Comparison of ENCODE assay signal across 12 cellular contexts in the genomic region with DNA sequence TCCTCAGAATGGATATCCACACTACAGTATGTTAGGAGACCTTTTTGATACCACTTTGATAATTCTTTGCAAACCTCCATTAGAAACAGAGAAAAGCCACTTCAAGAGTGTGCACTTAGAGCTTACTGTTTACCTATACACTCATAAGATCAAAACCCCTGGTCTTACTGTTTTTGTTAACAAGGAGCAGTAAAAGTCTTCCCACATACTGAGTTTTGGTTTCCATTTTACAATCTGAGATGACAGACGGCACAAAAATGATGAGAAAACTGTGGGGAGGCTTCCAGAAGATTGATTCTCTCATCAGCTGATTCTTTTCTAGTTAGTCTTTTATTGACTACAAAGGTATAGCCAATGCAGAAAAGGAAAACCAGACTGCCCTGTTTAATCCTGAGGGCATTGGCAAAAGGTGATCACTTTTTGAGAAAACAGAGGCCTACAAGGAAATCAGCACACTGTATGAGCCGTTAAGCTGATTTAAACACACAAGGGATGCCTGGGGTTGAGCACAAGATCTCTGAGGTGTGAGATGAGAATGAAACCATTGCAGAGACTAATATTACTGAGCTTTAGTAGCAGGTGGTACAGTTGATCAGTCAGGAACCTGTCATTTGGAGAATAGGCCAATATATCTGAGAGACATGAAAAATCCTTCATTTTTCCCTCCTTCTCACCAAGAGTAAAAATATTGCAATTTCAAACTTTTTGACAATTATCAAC.
A peak's percentile ranks its signal among the peaks of the same experiment; 100 is the strongest.
DNase-seq lines count a peak whose midpoint lies in the region; ATAC-seq and TF ChIP-seq lines count a peak whose summit lies in the region.
"Had no signal": no experiment of that assay in that cellular context is flagged by ENCODE, and none has a peak within 500 bp of the region (broad histone marks: within the 10 kb centered on the region; RNA-seq: fewer than 3 reads in every experiment).

No MANE protein-coding gene starts in this region.

- no peaks in the 10 kb centered on the region for H3K4me1 Mint-ChIP-seq in progenitor cell of endocrine pancreas (ENCODE audit: low read depth)

- H3K4me3 ChIP-seq in neuronal stem cell (ENCODE audit: low read length in 2 of 2): no peak overlapping the region
- H3K4me3 ChIP-seq: right atrium auricular region had no signal

- no peak overlapping the region for H4K91ac ChIP-seq in neuronal stem cell (ENCODE audit: low read depth, low read length, poor library complexity)

- no peak overlapping the region for H3K4me3 Mint-ChIP-seq in progenitor cell of endocrine pancreas (ENCODE audit: low read depth)

- H3K23ac ChIP-seq in neuronal stem cell (ENCODE audit: low read depth, low read length, poor library complexity): no peak overlapping the region

- no peaks in the 10 kb centered on the region for H3K79me1 ChIP-seq in neuronal stem cell (ENCODE audit: low read depth, low read length)

- H3K27me3 Mint-ChIP-seq in progenitor cell of endocrine pancreas: peaks cover 6% of the 10 kb centered on the region

- peak; percentile 74 for ATAC-seq in GM21737 (IDR thresholded peaks at IDR 0.05; ENCODE audit: unreplicated experiment)
- peak; percentile 70 for ATAC-seq in HG03159 (IDR thresholded peaks at IDR 0.05; ENCODE audit: unreplicated experiment)

- WGBS in neuronal stem cell (ENCODE audit: extremely low coverage in 2 of 2, insufficient read length in 2 of 2, insufficient replicate concordance in 1 of 2), 2 donors: no CpG with 5 or more reads among the region's 2 CpGs

- H3K27ac ChIP-seq in neuronal stem cell (replicated peaks; ENCODE audit: low read length): no peak overlapping the region
- H3K27ac ChIP-seq: 22Rv1, right atrium auricular region had no signal

- H2AFZ ChIP-seq in neuronal stem cell (ENCODE audit: low read length): peak overlapping the region; percentile 36

- H3K9me3 ChIP-seq in neuronal stem cell (replicated peaks in 1 of 2; ENCODE audit: control insufficient read depth in 2 of 2, insufficient read depth in 1 of 2, low read depth in 1 of 2, low read length in 2 of 2): no peaks in the 10 kb centered on the region
- H3K9me3 ChIP-seq: right atrium auricular region had no signal

- no peaks in the 10 kb centered on the region for H3K27me3 ChIP-seq in neuronal stem cell (ENCODE audit: control insufficient read depth in 3 of 3, insufficient read depth in 3 of 3, low read depth in 1 of 3, low read length in 3 of 3)
- H3K27me3 ChIP-seq: right atrium auricular region had no signal

- H2BK120ac ChIP-seq in neuronal stem cell (ENCODE audit: low read depth, low read length): no peak overlapping the region

- H3K14ac ChIP-seq in neuronal stem cell (ENCODE audit: low read length): no peak overlapping the region

- no peaks in the 10 kb centered on the region for H3K36me3 Mint-ChIP-seq in progenitor cell of endocrine pancreas (ENCODE audit: insufficient read depth)

- no peak overlapping the region for H3K18ac ChIP-seq in neuronal stem cell (ENCODE audit: low read length)

- H3K4me2 ChIP-seq in neuronal stem cell (ENCODE audit: insufficient read depth, low read length, poor library complexity, severe bottlenecking): no peak overlapping the region

- DNase-seq in DMS53 (lab: John Stamatoyannopoulos, UW) (peak; percentile 21), DMS53 treated with DMSO at 0.1 percent for 48 hours (lab: John Stamatoyannopoulos, UW; ENCODE audit: unreplicated experiment) (no peak), neuronal stem cell (ENCODE audit: low spot score) (no peak), nucleus accumbens (lab: John Stamatoyannopoulos, UW) (no peak), cerebellar nuclear complex (lab: John Stamatoyannopoulos, UW) (no peak), progenitor cell of endocrine pancreas (ENCODE audit: low spot score, unreplicated experiment) (no peak)
- DNase-seq: activated CD4-positive, alpha-beta T cell treated with anti-CD3 and anti-CD28 coated beads, Interleukin-2, amount 50 U/mL, for 1 hour; NK-92 treated with Interleukin-12 subunit alpha and Interleukin-12 subunit beta, amount 100 ng/mL, for 24 hours had no signal

- no peak for TF ChIP-seq CTCF in progenitor cell of endocrine pancreas (IDR thresholded peaks at IDR 0.05; ENCODE audit: unreplicated experiment)

- H3K27ac Mint-ChIP-seq in progenitor cell of endocrine pancreas: no peak overlapping the region

- no peaks in the 10 kb centered on the region for H3K4me1 ChIP-seq in neuronal stem cell (ENCODE audit: control insufficient read depth in 2 of 2, insufficient read depth in 1 of 2, low read depth in 1 of 2, low read length in 2 of 2)
- H3K4me1 ChIP-seq: right atrium auricular region had no signal

- no peak overlapping the region for H3K4ac ChIP-seq in neuronal stem cell (ENCODE audit: low read length)

- H2AK5ac ChIP-seq in neuronal stem cell (ENCODE audit: low read depth, low read length): no peak overlapping the region

- H2BK5ac ChIP-seq in neuronal stem cell (ENCODE audit: low read length): no peak overlapping the region

- no peaks in the 10 kb centered on the region for H3K36me3 ChIP-seq in neuronal stem cell (replicated peaks in 1 of 2; ENCODE audit: control insufficient read depth in 2 of 2, insufficient read depth in 2 of 2, low read length in 2 of 2)
- H3K36me3 ChIP-seq: right atrium auricular region had no signal

- H3K9me3 Mint-ChIP-seq in progenitor cell of endocrine pancreas (ENCODE audit: low read depth): no peaks in the 10 kb centered on the region

- no peak overlapping the region for H4K8ac ChIP-seq in neuronal stem cell (ENCODE audit: low read depth, low read length)

- no peak overlapping the region for H2BK15ac ChIP-seq in neuronal stem cell (ENCODE audit: low read length)

- no peak overlapping the region for H2BK12ac ChIP-seq in neuronal stem cell (ENCODE audit: low read length)

- no peak overlapping the region for H3K9ac ChIP-seq in neuronal stem cell (ENCODE audit: low read depth, low read length, poor library complexity)
